ENCODE assay signal across 31 cellular contexts in genomic region chr17:58165981-58166380, GRCh38. TPM values are rescaled to one million over a fixed set of nuclear protein-coding genes. Genes with fewer than 3 reads are reported as not detected.
"Had no signal": no experiment of that assay in that cellular context is flagged by ENCODE, and none has a peak within 500 bp of the region (broad histone marks: within the 10 kb centered on the region; RNA-seq: fewer than 3 reads in every experiment).

No MANE protein-coding gene starts in this region.

- DNase-seq: activated CD4-positive, alpha-beta T cell treated with anti-CD3 and anti-CD28 coated beads for 48 hours; activated CD4-positive, alpha-beta T cell treated with anti-CD3 and anti-CD28 coated beads, Interleukin-2, amount 50 U/mL, for 48 hours; activated CD8-positive, alpha-beta memory T cell treated with anti-CD3 and anti-CD28 coated beads for 24 hours; activated gamma-delta T cell; activated naive CD4-positive, alpha-beta T cell treated with anti-CD3 and anti-CD28 coated beads, Interleukin-2, amount 50 U/mL, for 16 hours; amygdala; caudate nucleus; left cardiac atrium; left ventricle myocardium superior; mammary epithelial cell; stimulated activated CD4-positive, alpha-beta T cell treated with anti-CD3 and anti-CD28 coated beads, Interleukin-12 subunit alpha, Interleukin-12 subunit beta, amount 100 ng/mL, for 4 hours; stimulated activated CD4-positive, alpha-beta T cell treated with anti-CD3 and anti-CD28 coated beads, Interleukin-4, amount 100 ng/mL, for 1 hour; stimulated activated naive CD8-positive, alpha-beta T cell treated with anti-CD3 and anti-CD28 coated beads, Interleukin-15, Interleukin-2, amounts not matched to agents 100 U/mL and 50 U/mL, for 24 hours; testis; transverse colon; WERI-Rb-1 had no signal

- H3K27me3 ChIP-seq: testis had no signal

- H3K9me3 ChIP-seq: testis, transverse colon had no signal

- H3K27ac ChIP-seq: gastroesophageal sphincter, hepatocyte, skin epidermis, testis, transverse colon, WERI-Rb-1 had no signal

- H3K4me3 Mint-ChIP-seq: nephron had no signal

- H3K4me1 Mint-ChIP-seq: nephron had no signal

- H3K36me3 ChIP-seq: gastroesophageal sphincter, transverse colon, WERI-Rb-1 had no signal

- H3K27ac Mint-ChIP-seq: nephron had no signal

- H3K4me1 ChIP-seq: gastroesophageal sphincter, testis, transverse colon had no signal

- H3K4me3 ChIP-seq: gastroesophageal sphincter, hepatocyte, skin epidermis, testis, transverse colon had no signal

- FAIRE-seq: endothelial cell of umbilical vein, keratinocyte had no signal

RNA-seq across cellular contexts. Expression of gene OR4D2, which starts 0.8 kb away (rescaled TPM):
- total RNA-seq: chondrocyte, endothelial cell of umbilical vein, fibroblast of lung, fibroblast of villous mesenchyme, gastroesophageal sphincter, hepatocyte, left cardiac atrium, left ventricle myocardium superior, mammary epithelial cell, mucosa of gallbladder, osteoblast, posterior vena cava, sciatic nerve, testis, transverse colon, urinary bladder had no signal
- polyA plus RNA-seq: endothelial cell of umbilical vein, esophagus, fibroblast of lung, hepatocyte, keratinocyte, mammary epithelial cell, urinary bladder had no signal

RNA-seq across cellular contexts. Expression of gene OR4D1, which starts 17.8 kb away (rescaled TPM):
- total RNA-seq: chondrocyte, endothelial cell of umbilical vein, fibroblast of lung, fibroblast of villous mesenchyme, gastroesophageal sphincter, hepatocyte, left cardiac atrium, left ventricle myocardium superior, mammary epithelial cell, mucosa of gallbladder, osteoblast, posterior vena cava, sciatic nerve, transverse colon, urinary bladder had no signal
- polyA plus RNA-seq: endothelial cell of umbilical vein, fibroblast of lung, hepatocyte, keratinocyte, mammary epithelial cell, urinary bladder had no signal

RNA-seq across cellular contexts. Expression of gene EPX, which starts 26.5 kb away (rescaled TPM):
- total RNA-seq: chondrocyte, endothelial cell of umbilical vein, fibroblast of lung, fibroblast of villous mesenchyme, gastroesophageal sphincter, hepatocyte, left cardiac atrium, left ventricle myocardium superior, mammary epithelial cell, mucosa of gallbladder, osteoblast, posterior vena cava, sciatic nerve, testis, transverse colon had no signal
- polyA plus RNA-seq: endothelial cell of umbilical vein, esophagus, fibroblast of lung, hepatocyte, keratinocyte, mammary epithelial cell, urinary bladder had no signal
